24 cellular contexts compared by ENCODE assay signal in the genomic region with DNA sequence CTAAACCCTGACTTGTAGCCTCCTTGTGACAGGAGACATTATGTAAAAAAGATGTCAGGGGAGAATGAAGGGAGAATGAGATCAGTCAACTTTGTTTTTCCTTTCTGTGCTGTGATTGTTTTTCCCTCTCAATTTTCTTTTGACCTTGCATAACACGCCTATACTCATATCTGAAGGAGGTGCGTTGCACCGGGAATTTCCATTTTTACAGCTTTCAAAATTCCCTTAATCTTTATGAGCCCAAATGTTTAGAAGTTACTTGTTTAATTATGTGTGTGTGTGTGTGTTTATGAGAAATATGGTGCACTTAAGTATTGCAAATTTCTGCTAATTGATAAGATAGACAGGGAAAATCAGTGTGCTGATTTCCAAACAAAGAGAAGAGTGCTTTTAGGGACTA. TPM values are rescaled to one million over a fixed set of nuclear protein-coding genes. Genes with fewer than 3 reads are reported as not detected.
DNase-seq lines count a peak whose midpoint lies in the region; ATAC-seq and TF ChIP-seq lines count a peak whose summit lies in the region.
"Had no signal": no experiment of that assay in that cellular context is flagged by ENCODE, and none has a peak within 500 bp of the region (broad histone marks: within the 10 kb centered on the region; RNA-seq: fewer than 3 reads in every experiment).

No MANE protein-coding gene starts in this region.

- H3K4me3 ChIP-seq in BE2C (ENCODE audit: low read depth, low read length) (peak overlapping the region; percentile 33), coronary artery (peak overlapping the region; percentile 49), rectal smooth muscle tissue (ENCODE audit: low read length) (no peak overlapping the region)
- H3K4me3 ChIP-seq: lung had no signal

- H3K9me3 ChIP-seq in BE2C, result no peaks in the 10 kb centered on the region

- peak; percentile 23 for ATAC-seq in left ventricle myocardium superior
- no peak for ATAC-seq in GM19395 (IDR thresholded peaks at IDR 0.05; ENCODE audit: unreplicated experiment)
- ATAC-seq in GM18520 (IDR thresholded peaks at IDR 0.05; ENCODE audit: unreplicated experiment), result no peak
- no peak for ATAC-seq in GM19324 (IDR thresholded peaks at IDR 0.05; ENCODE audit: low FRiP score, unreplicated experiment)
- ATAC-seq: stimulated activated naive B cell treated with anti-CD40 and anti-IgM and Interleukin-4, amounts not matched to agents 10 μg/mL and 1 μg/mL and 100 μg/mL, for 72 hours had no signal

- DNase-seq in BE2C (no peak), coronary artery (ENCODE audit: low spot score) (no peak), left ventricle myocardium superior (no peak), NCI-H226 (no peak)
- DNase-seq: activated CD4-positive, alpha-beta memory T cell treated with anti-CD3 and anti-CD28 coated beads for 36 hours; activated CD4-positive, CD25-positive, alpha-beta regulatory T cell treated with anti-CD3 and anti-CD28 coated beads, Interleukin-2, amount 50 U/mL, for 72 hours; activated CD8-positive, alpha-beta memory T cell treated with anti-CD3 and anti-CD28 coated beads, Interleukin-2, amount 50 U/mL, for 48 hours; activated naive CD4-positive, alpha-beta T cell treated with anti-CD3 and anti-CD28 coated beads, Interleukin-2, amount 50 U/mL, for 16 hours; amygdala; caudate nucleus; CD4-positive, alpha-beta T cell; kidney; NCI-H1048; NCI-H1930; NCI-H345; NCI-H748 treated with DMSO at 0.1 percent for 48 hours; stimulated activated CD4-positive, alpha-beta T cell treated with anti-CD3 and anti-CD28 coated beads, Interleukin-15, amount 100 ng/mL, for 24 hours; stimulated activated naive B cell treated with anti-CD40 and anti-IgM and Interleukin-4, amounts not matched to agents 10 μg/mL and 1 μg/mL and 100 μg/mL, for 72 hours had no signal

- H3K36me3 ChIP-seq in BE2C (peaks cover 6% of the 10 kb centered on the region), rectal smooth muscle tissue (ENCODE audit: control insufficient read depth, insufficient read depth, low read length) (no peaks in the 10 kb centered on the region)

- H3K27me3 ChIP-seq in BE2C (no peaks in the 10 kb centered on the region), rectal smooth muscle tissue (ENCODE audit: control insufficient read depth, insufficient read depth, low read length) (no peaks in the 10 kb centered on the region)

- H3K4me1 ChIP-seq in BE2C, result peaks cover 48% of the 10 kb centered on the region
- H3K4me1 ChIP-seq in rectal smooth muscle tissue (ENCODE audit: control insufficient read depth, insufficient read depth, low read length), result peaks cover 29% of the 10 kb centered on the region

- H3K27ac ChIP-seq in coronary artery (peak overlapping the region; percentile 61 to 78), rectal smooth muscle tissue (ENCODE audit: low read depth, low read length) (peak overlapping the region; percentile 66)

- intact Hi-C loops in left ventricle myocardium superior (cut with micrococcal nuclease), result no loop called here

- H3K9ac ChIP-seq in rectal smooth muscle tissue (ENCODE audit: low read length), result no peak overlapping the region

- TF ChIP-seq CTCF in BE2C (IDR thresholded peaks at IDR 0.05; ENCODE audit: low read depth, low read length) (no peak), coronary artery (IDR thresholded peaks at IDR 0.05) (no peak)

RNA-seq across cellular contexts. Expression of a gene that starts 21.6 kb away (rescaled TPM):
- 18.4 TPM for polyA plus RNA-seq in BE2C (2012; ENCODE audit: insufficient read depth, insufficient read length, low read depth)
- total RNA-seq in left ventricle myocardium superior, result 188 TPM
- polyA plus RNA-seq: IgD-negative memory B cell had no signal
